ENCODE assay signal across 2 cellular contexts in the genomic region with DNA sequence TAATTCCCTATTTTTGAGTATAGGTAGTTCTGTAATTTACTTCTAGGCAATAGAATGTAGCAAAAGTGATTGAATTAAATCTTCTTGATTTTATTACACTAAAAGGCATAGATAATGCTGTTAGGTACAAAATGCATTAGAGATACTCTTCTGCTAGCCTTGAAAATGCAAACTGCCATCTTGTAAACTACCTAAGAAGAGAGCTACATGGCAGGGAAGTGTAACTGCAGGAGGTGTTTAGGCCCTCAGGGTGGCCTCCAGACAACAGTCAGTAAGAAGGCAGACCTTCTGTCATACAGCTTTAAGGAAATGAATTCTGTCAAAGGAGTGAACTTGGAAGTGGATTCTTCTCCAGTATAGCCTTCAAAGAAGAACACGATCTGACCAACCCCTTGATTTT.
TF ChIP-seq lines count a peak whose summit lies in the region.

No MANE protein-coding gene starts in this region.

TF ChIP-seq in HCT116, 20 proteins besides CTCF, POLR2A, EP300 and RAD21 (continued from another document):
- TF ChIP-seq, protein P1, sequence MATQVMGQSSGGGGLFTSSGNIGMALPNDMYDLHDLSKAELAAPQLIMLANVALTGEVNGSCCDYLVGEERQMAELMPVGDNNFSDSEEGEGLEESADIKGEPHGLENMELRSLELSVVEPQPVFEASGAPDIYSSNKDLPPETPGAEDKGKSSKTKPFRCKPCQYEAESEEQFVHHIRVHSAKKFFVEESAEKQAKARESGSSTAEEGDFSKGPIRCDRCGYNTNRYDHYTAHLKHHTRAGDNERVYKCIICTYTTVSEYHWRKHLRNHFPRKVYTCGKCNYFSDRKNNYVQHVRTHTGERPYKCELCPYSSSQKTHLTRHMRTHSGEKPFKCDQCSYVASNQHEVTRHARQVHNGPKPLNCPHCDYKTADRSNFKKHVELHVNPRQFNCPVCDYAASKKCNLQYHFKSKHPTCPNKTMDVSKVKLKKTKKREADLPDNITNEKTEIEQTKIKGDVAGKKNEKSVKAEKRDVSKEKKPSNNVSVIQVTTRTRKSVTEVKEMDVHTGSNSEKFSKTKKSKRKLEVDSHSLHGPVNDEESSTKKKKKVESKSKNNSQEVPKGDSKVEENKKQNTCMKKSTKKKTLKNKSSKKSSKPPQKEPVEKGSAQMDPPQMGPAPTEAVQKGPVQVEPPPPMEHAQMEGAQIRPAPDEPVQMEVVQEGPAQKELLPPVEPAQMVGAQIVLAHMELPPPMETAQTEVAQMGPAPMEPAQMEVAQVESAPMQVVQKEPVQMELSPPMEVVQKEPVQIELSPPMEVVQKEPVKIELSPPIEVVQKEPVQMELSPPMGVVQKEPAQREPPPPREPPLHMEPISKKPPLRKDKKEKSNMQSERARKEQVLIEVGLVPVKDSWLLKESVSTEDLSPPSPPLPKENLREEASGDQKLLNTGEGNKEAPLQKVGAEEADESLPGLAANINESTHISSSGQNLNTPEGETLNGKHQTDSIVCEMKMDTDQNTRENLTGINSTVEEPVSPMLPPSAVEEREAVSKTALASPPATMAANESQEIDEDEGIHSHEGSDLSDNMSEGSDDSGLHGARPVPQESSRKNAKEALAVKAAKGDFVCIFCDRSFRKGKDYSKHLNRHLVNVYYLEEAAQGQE (IDR thresholded peaks at IDR 0.05; ENCODE audit: low read depth), result no peak
- no peak for TF ChIP-seq EGR1 (IDR thresholded peaks at IDR 0.05; ENCODE audit: low read depth)
- TF ChIP-seq, protein P2, sequence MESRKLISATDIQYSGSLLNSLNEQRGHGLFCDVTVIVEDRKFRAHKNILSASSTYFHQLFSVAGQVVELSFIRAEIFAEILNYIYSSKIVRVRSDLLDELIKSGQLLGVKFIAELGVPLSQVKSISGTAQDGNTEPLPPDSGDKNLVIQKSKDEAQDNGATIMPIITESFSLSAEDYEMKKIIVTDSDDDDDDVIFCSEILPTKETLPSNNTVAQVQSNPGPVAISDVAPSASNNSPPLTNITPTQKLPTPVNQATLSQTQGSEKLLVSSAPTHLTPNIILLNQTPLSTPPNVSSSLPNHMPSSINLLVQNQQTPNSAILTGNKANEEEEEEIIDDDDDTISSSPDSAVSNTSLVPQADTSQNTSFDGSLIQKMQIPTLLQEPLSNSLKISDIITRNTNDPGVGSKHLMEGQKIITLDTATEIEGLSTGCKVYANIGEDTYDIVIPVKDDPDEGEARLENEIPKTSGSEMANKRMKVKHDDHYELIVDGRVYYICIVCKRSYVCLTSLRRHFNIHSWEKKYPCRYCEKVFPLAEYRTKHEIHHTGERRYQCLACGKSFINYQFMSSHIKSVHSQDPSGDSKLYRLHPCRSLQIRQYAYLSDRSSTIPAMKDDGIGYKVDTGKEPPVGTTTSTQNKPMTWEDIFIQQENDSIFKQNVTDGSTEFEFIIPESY (IDR thresholded peaks at IDR 0.05; ENCODE audit: extremely low read depth, insufficient replicate concordance, low read length), result no peak
- TF ChIP-seq, protein P3, sequence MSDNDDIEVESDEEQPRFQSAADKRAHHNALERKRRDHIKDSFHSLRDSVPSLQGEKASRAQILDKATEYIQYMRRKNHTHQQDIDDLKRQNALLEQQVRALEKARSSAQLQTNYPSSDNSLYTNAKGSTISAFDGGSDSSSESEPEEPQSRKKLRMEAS (IDR thresholded peaks at IDR 0.05), result no peak
- no peak for TF ChIP-seq SRF (IDR thresholded peaks at IDR 0.05; ENCODE audit: low read depth)
- TF ChIP-seq, protein P4, sequence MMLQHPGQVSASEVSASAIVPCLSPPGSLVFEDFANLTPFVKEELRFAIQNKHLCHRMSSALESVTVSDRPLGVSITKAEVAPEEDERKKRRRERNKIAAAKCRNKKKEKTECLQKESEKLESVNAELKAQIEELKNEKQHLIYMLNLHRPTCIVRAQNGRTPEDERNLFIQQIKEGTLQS (IDR thresholded peaks at IDR 0.05), result no peak
- no peak for TF ChIP-seq SIN3A (IDR thresholded peaks at IDR 0.05; ENCODE audit: low read depth)
- TF ChIP-seq FOSL1 (IDR thresholded peaks at IDR 0.05; ENCODE audit: low read depth), result no peak
- no peak for TF ChIP-seq CEBPB (IDR thresholded peaks at IDR 0.05; ENCODE audit: low read depth)
- no peak for TF ChIP-seq JUND (IDR thresholded peaks at IDR 0.05)

TF ChIP-seq in WTC11, 78 proteins besides CTCF, POLR2A, EP300 and RAD21 (continued from another document):
- TF ChIP-seq, protein P5, sequence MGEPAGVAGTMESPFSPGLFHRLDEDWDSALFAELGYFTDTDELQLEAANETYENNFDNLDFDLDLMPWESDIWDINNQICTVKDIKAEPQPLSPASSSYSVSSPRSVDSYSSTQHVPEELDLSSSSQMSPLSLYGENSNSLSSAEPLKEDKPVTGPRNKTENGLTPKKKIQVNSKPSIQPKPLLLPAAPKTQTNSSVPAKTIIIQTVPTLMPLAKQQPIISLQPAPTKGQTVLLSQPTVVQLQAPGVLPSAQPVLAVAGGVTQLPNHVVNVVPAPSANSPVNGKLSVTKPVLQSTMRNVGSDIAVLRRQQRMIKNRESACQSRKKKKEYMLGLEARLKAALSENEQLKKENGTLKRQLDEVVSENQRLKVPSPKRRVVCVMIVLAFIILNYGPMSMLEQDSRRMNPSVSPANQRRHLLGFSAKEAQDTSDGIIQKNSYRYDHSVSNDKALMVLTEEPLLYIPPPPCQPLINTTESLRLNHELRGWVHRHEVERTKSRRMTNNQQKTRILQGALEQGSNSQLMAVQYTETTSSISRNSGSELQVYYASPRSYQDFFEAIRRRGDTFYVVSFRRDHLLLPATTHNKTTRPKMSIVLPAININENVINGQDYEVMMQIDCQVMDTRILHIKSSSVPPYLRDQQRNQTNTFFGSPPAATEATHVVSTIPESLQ (CRISPR knock-in tag; IDR thresholded peaks at IDR 0.05), result no peak
- TF ChIP-seq, protein P6, sequence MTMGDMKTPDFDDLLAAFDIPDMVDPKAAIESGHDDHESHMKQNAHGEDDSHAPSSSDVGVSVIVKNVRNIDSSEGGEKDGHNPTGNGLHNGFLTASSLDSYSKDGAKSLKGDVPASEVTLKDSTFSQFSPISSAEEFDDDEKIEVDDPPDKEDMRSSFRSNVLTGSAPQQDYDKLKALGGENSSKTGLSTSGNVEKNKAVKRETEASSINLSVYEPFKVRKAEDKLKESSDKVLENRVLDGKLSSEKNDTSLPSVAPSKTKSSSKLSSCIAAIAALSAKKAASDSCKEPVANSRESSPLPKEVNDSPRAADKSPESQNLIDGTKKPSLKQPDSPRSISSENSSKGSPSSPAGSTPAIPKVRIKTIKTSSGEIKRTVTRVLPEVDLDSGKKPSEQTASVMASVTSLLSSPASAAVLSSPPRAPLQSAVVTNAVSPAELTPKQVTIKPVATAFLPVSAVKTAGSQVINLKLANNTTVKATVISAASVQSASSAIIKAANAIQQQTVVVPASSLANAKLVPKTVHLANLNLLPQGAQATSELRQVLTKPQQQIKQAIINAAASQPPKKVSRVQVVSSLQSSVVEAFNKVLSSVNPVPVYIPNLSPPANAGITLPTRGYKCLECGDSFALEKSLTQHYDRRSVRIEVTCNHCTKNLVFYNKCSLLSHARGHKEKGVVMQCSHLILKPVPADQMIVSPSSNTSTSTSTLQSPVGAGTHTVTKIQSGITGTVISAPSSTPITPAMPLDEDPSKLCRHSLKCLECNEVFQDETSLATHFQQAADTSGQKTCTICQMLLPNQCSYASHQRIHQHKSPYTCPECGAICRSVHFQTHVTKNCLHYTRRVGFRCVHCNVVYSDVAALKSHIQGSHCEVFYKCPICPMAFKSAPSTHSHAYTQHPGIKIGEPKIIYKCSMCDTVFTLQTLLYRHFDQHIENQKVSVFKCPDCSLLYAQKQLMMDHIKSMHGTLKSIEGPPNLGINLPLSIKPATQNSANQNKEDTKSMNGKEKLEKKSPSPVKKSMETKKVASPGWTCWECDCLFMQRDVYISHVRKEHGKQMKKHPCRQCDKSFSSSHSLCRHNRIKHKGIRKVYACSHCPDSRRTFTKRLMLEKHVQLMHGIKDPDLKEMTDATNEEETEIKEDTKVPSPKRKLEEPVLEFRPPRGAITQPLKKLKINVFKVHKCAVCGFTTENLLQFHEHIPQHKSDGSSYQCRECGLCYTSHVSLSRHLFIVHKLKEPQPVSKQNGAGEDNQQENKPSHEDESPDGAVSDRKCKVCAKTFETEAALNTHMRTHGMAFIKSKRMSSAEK (CRISPR knock-in tag; IDR thresholded peaks at IDR 0.05; ENCODE audit: borderline replicate concordance), result no peak
- TF ChIP-seq ZNF232 (CRISPR knock-in tag; IDR thresholded peaks at IDR 0.05), result no peak
- no peak for TF ChIP-seq TP53 (CRISPR knock-in tag; IDR thresholded peaks at IDR 0.05)
- no peak for TF ChIP-seq ZNF138 (CRISPR knock-in tag; conservative IDR thresholded peaks at IDR 0.05)
- no peak for TF ChIP-seq KAT7 (CRISPR knock-in tag; IDR thresholded peaks at IDR 0.05; ENCODE audit: borderline replicate concordance)
